In genomic region chr5:5546408-5546807, GRCh38 we compare ENCODE assay signal across 29 cellular contexts.
"Had no signal": no experiment of that assay in that cellular context is flagged by ENCODE, and none has a peak within 500 bp of the region (broad histone marks: within the 10 kb centered on the region; RNA-seq: fewer than 3 reads in every experiment).

No MANE protein-coding gene starts in this region.

- DNase-seq: activated B cell treated with CpG ODN at 0.5 μM for 24 hours; activated CD4-positive, alpha-beta memory T cell treated with anti-CD3 and anti-CD28 coated beads for 36 hours; activated CD4-positive, alpha-beta T cell treated with anti-CD3 and anti-CD28 coated beads for 4 hours; activated CD4-positive, alpha-beta T cell treated with anti-CD3 and anti-CD28 coated beads, Interleukin-2, amount 10 ng/mL, durations not matched to agents 24 days and 14 days; activated CD4-positive, alpha-beta T cell treated with anti-CD3 and anti-CD28 coated beads, Interleukin-2, amount 50 U/mL, for 1 hour; activated CD4-positive, alpha-beta T cell treated with anti-CD3 and anti-CD28 coated beads, Interleukin-2, amount 50 U/mL, for 4 hours; activated CD4-positive, CD25-positive, alpha-beta regulatory T cell treated with anti-CD3 and anti-CD28 coated beads, Interleukin-2, amount 50 U/mL, for 72 hours; activated CD8-positive, alpha-beta memory T cell treated with anti-CD3 and anti-CD28 coated beads, Interleukin-2, amount 50 U/mL, for 4 hours; activated CD8-positive, alpha-beta T cell treated with anti-CD3 and anti-CD28 coated beads for 36 hours; activated effector memory CD4-positive, alpha-beta T cell treated with anti-CD3 and anti-CD28 coated beads, Interleukin-2, amount 50 U/mL, for 16 hours; activated gamma-delta T cell treated with Interleukin-2 at 50 U/mL for 16 hours; activated naive CD4-positive, alpha-beta T cell; activated naive CD4-positive, alpha-beta T cell treated with anti-CD3 and anti-CD28 coated beads for 36 hours; activated naive CD4-positive, alpha-beta T cell treated with anti-CD3 and anti-CD28 coated beads, Interleukin-2, amount 50 U/mL, for 16 hours; activated naive CD8-positive, alpha-beta T cell treated with anti-CD3 and anti-CD28 coated beads for 36 hours; activated T-cell treated with anti-CD3 and anti-CD28 coated beads for 4 hours; activated T-cell treated with anti-CD3 and anti-CD28 coated beads, Interleukin-2, amount 50 U/mL, for 1 hour; activated T-cell treated with anti-CD3 and anti-CD28 coated beads, Interleukin-2, amount 50 U/mL, for 4 hours; activated T-cell treated with anti-CD3 and anti-CD28 coated beads, Interleukin-2, amount 50 U/mL, for 72 hours; adrenal gland; amniotic stem cell; aorta; body of pancreas; brain microvascular endothelial cell; central memory CD4-positive, alpha-beta T cell; T-helper 2 cell; T-helper 9 cell had no signal

- H3K27ac ChIP-seq: adrenal gland, body of pancreas, brain microvascular endothelial cell, breast epithelium, VCaP had no signal

- H3K4me1 ChIP-seq: adrenal gland, body of pancreas, breast epithelium had no signal

- H3K4me3 ChIP-seq: adrenal gland, body of pancreas, breast epithelium had no signal

- H3K36me3 ChIP-seq: adrenal gland, brain microvascular endothelial cell, breast epithelium had no signal

- H3K9me3 ChIP-seq: adrenal gland, body of pancreas, breast epithelium had no signal

- H3K27me3 ChIP-seq: adrenal gland, body of pancreas, brain microvascular endothelial cell, breast epithelium had no signal
